ENCODE assay signal across 14 cellular contexts in genomic region chr13:34044660-34045080, GRCh38.
DNase-seq lines count a peak whose midpoint lies in the region; ATAC-seq and TF ChIP-seq lines count a peak whose summit lies in the region.
"Had no signal": no experiment of that assay in that cellular context is flagged by ENCODE, and none has a peak within 500 bp of the region (broad histone marks: within the 10 kb centered on the region; RNA-seq: fewer than 3 reads in every experiment).

No MANE protein-coding gene starts in this region.

- no peaks in the 10 kb centered on the region for H3K27me3 Mint-ChIP-seq in activated T-helper 2 cell treated with anti-CD3 and anti-CD28 coated beads, Interferon-gamma antibody, Interleukin-2, Interleukin-4, amounts not matched to agents 10 μg/mL and 5 μg/mL and 100 μg/mL, durations not matched to agents 14 hours and 24 hours and 36 hours (ENCODE audit: low read depth)
- H3K27me3 Mint-ChIP-seq: activated CD8-positive, alpha-beta memory T cell treated with anti-CD3 and anti-CD28 coated beads, Interleukin-2, amount 10 ng/mL, durations not matched to agents 7 days and 5 days had no signal

- no peaks in the 10 kb centered on the region for H3K9me3 Mint-ChIP-seq in activated T-helper 2 cell treated with anti-CD3 and anti-CD28 coated beads, Interferon-gamma antibody, Interleukin-2, Interleukin-4, amounts not matched to agents 10 μg/mL and 5 μg/mL and 100 μg/mL, durations not matched to agents 14 hours and 24 hours and 36 hours
- H3K9me3 Mint-ChIP-seq: H9 had no signal

- H3K36me3 Mint-ChIP-seq in activated T-helper 2 cell treated with anti-CD3 and anti-CD28 coated beads, Interferon-gamma antibody, Interleukin-2, Interleukin-4, amounts not matched to agents 10 μg/mL and 5 μg/mL and 100 μg/mL, durations not matched to agents 14 hours and 24 hours and 36 hours (ENCODE audit: low read depth): no peaks in the 10 kb centered on the region
- H3K36me3 Mint-ChIP-seq: activated CD8-positive, alpha-beta memory T cell treated with anti-CD3 and anti-CD28 coated beads, Interleukin-2, amount 10 ng/mL, durations not matched to agents 7 days and 5 days had no signal

- DNase-seq in H4 (ENCODE audit: low spot score) (peak; percentile 98), RKO (ENCODE audit: low spot score) (peak; percentile 47), epithelial cell of esophagus (ENCODE audit: low read depth) (peak; percentile 89), renal cortical epithelial cell (ENCODE audit: low read depth) (peak; percentile 89), COLO668 (lab: John Stamatoyannopoulos, UW; ENCODE audit: unreplicated experiment) (no peak), GOT3 (lab: John Stamatoyannopoulos, UW) (no peak)
- DNase-seq in activated T-helper 2 cell treated with anti-CD3 and anti-CD28 coated beads, Interferon-gamma antibody, Interleukin-2, Interleukin-4, amounts not matched to agents 10 μg/mL and 5 μg/mL and 100 μg/mL, durations not matched to agents 14 hours and 24 hours and 36 hours (ENCODE audit: low spot score): no peak
- DNase-seq: activated CD8-positive, alpha-beta memory T cell treated with anti-CD3 and anti-CD28 coated beads, Interleukin-2, amount 10 ng/mL, durations not matched to agents 7 days and 5 days; amygdala; H9; NCI-H524 treated with DMSO at 0.1 percent for 48 hours; T-helper 2 cell had no signal

- intact Hi-C loops in activated T-helper 2 cell treated with anti-CD3 and anti-CD28 coated beads, Interferon-gamma antibody, Interleukin-2, Interleukin-4, amounts not matched to agents 10 μg/mL and 5 μg/mL and 100 μg/mL, durations not matched to agents 14 hours and 24 hours and 36 hours (cut with micrococcal nuclease): no loop called here

- peak; percentile 23 for TF ChIP-seq CTCF in epithelial cell of esophagus (IDR thresholded peaks at IDR 0.05; ENCODE audit: insufficient read depth, low read depth, low read length, missing control alignments)

- no peak overlapping the region for H3K27ac Mint-ChIP-seq in activated T-helper 2 cell treated with anti-CD3 and anti-CD28 coated beads, Interferon-gamma antibody, Interleukin-2, Interleukin-4, amounts not matched to agents 10 μg/mL and 5 μg/mL and 100 μg/mL, durations not matched to agents 14 hours and 24 hours and 36 hours
- H3K27ac Mint-ChIP-seq: activated CD8-positive, alpha-beta memory T cell treated with anti-CD3 and anti-CD28 coated beads, Interleukin-2, amount 10 ng/mL, durations not matched to agents 7 days and 5 days had no signal

- H3K4me3 ChIP-seq in epithelial cell of esophagus (ENCODE audit: low read length): no peak overlapping the region
- H3K4me3 ChIP-seq: lung had no signal

- no peak for ATAC-seq in GM21723 (IDR thresholded peaks at IDR 0.05; ENCODE audit: unreplicated experiment)
- ATAC-seq: activated CD8-positive, alpha-beta memory T cell treated with anti-CD3 and anti-CD28 coated beads, Interleukin-2, amount 10 ng/mL, durations not matched to agents 7 days and 5 days had no signal

- no peak overlapping the region for H3K4me3 Mint-ChIP-seq in activated T-helper 2 cell treated with anti-CD3 and anti-CD28 coated beads, Interferon-gamma antibody, Interleukin-2, Interleukin-4, amounts not matched to agents 10 μg/mL and 5 μg/mL and 100 μg/mL, durations not matched to agents 14 hours and 24 hours and 36 hours (ENCODE audit: low read depth)
- H3K4me3 Mint-ChIP-seq: activated CD8-positive, alpha-beta memory T cell treated with anti-CD3 and anti-CD28 coated beads, Interleukin-2, amount 10 ng/mL, durations not matched to agents 7 days and 5 days; H9 had no signal

- H3K4me1 Mint-ChIP-seq in activated T-helper 2 cell treated with anti-CD3 and anti-CD28 coated beads, Interferon-gamma antibody, Interleukin-2, Interleukin-4, amounts not matched to agents 10 μg/mL and 5 μg/mL and 100 μg/mL, durations not matched to agents 14 hours and 24 hours and 36 hours (ENCODE audit: low read depth): no peaks in the 10 kb centered on the region
- H3K4me1 Mint-ChIP-seq: activated CD8-positive, alpha-beta memory T cell treated with anti-CD3 and anti-CD28 coated beads, Interleukin-2, amount 10 ng/mL, durations not matched to agents 7 days and 5 days; H9 had no signal

Comparison
In these comparisons a context has a peak if more than half of its experiments do, and no peak if none do; other contexts are left out.
1. DNase-seq: peak in H4 (single experiment), RKO (single experiment), epithelial cell of esophagus (single experiment) and renal cortical epithelial cell (single experiment); none in COLO668 (single experiment), GOT3 (single experiment) and activated T-helper 2 cell treated with anti-CD3 and anti-CD28 coated beads, Interferon-gamma antibody, Interleukin-2, Interleukin-4, amounts not matched to agents 10 μg/mL and 5 μg/mL and 100 μg/mL, durations not matched to agents 14 hours and 24 hours and 36 hours (single experiment).